1 cellular context compared by ENCODE assay signal in genomic region chr2:75698928-75699327, GRCh38.
TF ChIP-seq lines count a peak whose summit lies in the region.

No MANE protein-coding gene starts in this region.

TF ChIP-seq in HepG2, 621 proteins besides CTCF, POLR2A, EP300 and RAD21:
- TF ChIP-seq ATF4 (CRISPR knock-in tag; IDR thresholded peaks at IDR 0.05) (no peak), NFYC (CRISPR knock-in tag; IDR thresholded peaks at IDR 0.05) (no peak), ZHX2 (IDR thresholded peaks at IDR 0.05; ENCODE audit: low read depth) (no peak), ZHX2 (CRISPR knock-in tag; IDR thresholded peaks at IDR 0.05; ENCODE audit: borderline replicate concordance) (no peak), NFE2L2 (IDR thresholded peaks at IDR 0.05; ENCODE audit: low read length) (no peak), ZNF761 (CRISPR knock-in tag; conservative IDR thresholded peaks at IDR 0.05) (no peak), IKZF4 (CRISPR knock-in tag; IDR thresholded peaks at IDR 0.05; ENCODE audit: borderline replicate concordance, low read depth, not compliant biosample characterization) (no peak)
TF ChIP-seq in HepG2: peak in this region for 0.
